Comparison of ENCODE assay signal across 1 cellular context in genomic region chr4:89196056-89196674, GRCh38.
TF ChIP-seq lines count a peak whose summit lies in the region.

No MANE protein-coding gene starts in this region.

TF ChIP-seq in K562, 482 proteins besides CTCF, POLR2A, EP300 and RAD21 (continued from another document):
- TF ChIP-seq MTF1 (CRISPR knock-in tag; IDR thresholded peaks at IDR 0.05; ENCODE audit: borderline replicate concordance) (no peak), ZNF395 (CRISPR knock-in tag; IDR thresholded peaks at IDR 0.05) (peak; percentile 83; the same call in 1 of the 2 replicates), MCM3 (IDR thresholded peaks at IDR 0.05) (no peak), DEAF1 (CRISPR knock-in tag; IDR thresholded peaks at IDR 0.05) (0 out of 2 replicates have a peak, but pooled peaks have one; percentile 20), CEBPG (CRISPR knock-in tag; IDR thresholded peaks at IDR 0.05) (peak; percentile 80), CEBPG (tag; conservative IDR thresholded peaks at IDR 0.05 in 1 of 2, IDR thresholded peaks at IDR 0.05 in 1 of 2) (peak; percentile 70 to 93), BACH1 (tag; IDR thresholded peaks at IDR 0.05) (0 out of 2 replicates have a peak, but pooled peaks have one; percentile 38), MYC (IDR thresholded peaks at IDR 0.05; ENCODE audit: low read depth, low read length) (peak; percentile 58; the same call in 1 of the 2 replicates), MYC (CRISPR knock-in tag; IDR thresholded peaks at IDR 0.05; ENCODE audit: borderline replicate concordance, low read depth) (no peak), HBP1 (CRISPR knock-in tag; IDR thresholded peaks at IDR 0.05) (0 out of 2 replicates have a peak, but pooled peaks have one; percentile 17), KLF6 (CRISPR knock-in tag; IDR thresholded peaks at IDR 0.05; ENCODE audit: borderline replicate concordance) (peak; percentile 47; the same call in 1 of the 2 replicates), ZNF766 (CRISPR knock-in tag; conservative IDR thresholded peaks at IDR 0.05) (0 out of 2 replicates have a peak, but pooled peaks have one; percentile 63), DDX20 (tag; IDR thresholded peaks at IDR 0.05; ENCODE audit: low read depth) (no peak), TRIM24 (IDR thresholded peaks at IDR 0.05) (peak in 1 of 2 experiments; percentile 37; a peak in 1 of 4 replicates), ZBTB17 (CRISPR knock-in tag; IDR thresholded peaks at IDR 0.05) (no peak), ZNF175 (CRISPR knock-in tag; IDR thresholded peaks at IDR 0.05; ENCODE audit: low read depth) (peak; percentile 79; the same call in 1 of the 2 replicates), MYNN (IDR thresholded peaks at IDR 0.05) (no peak), MYNN (CRISPR knock-in tag; IDR thresholded peaks at IDR 0.05) (no peak), POLR2H (tag; IDR thresholded peaks at IDR 0.05; ENCODE audit: low read depth) (peak; percentile 91), HDAC8 (tag; IDR thresholded peaks at IDR 0.05) (peak; percentile 53; the same call in 1 of the 2 replicates), E4F1 (CRISPR knock-in tag; IDR thresholded peaks at IDR 0.05; ENCODE audit: borderline replicate concordance) (0 out of 2 replicates have a peak, but pooled peaks have one; percentile 40), ATF3 (IDR thresholded peaks at IDR 0.05) (peak; percentile 42; the same call in 1 of the 2 replicates), ATF3 (CRISPR knock-in tag; conservative IDR thresholded peaks at IDR 0.05) (no peak), SRSF7 (optimal IDR thresholded peaks at IDR 0.05; ENCODE audit: low read depth, low read length) (no peak), ZNF584 (CRISPR knock-in tag; IDR thresholded peaks at IDR 0.05; ENCODE audit: low read depth) (peak; percentile 85), PCBP2 (IDR thresholded peaks at IDR 0.05; ENCODE audit: low read depth, low read length, poor library complexity, severe bottlenecking) (no peak), SAP30 (IDR thresholded peaks at IDR 0.05; ENCODE audit: borderline replicate concordance, insufficient read depth, low read depth, low read length, poor library complexity, severe bottlenecking) (no peak), ZNF224 (CRISPR knock-in tag; IDR thresholded peaks at IDR 0.05) (no peak)
